7 cellular contexts compared by ENCODE assay signal in the genomic region with DNA sequence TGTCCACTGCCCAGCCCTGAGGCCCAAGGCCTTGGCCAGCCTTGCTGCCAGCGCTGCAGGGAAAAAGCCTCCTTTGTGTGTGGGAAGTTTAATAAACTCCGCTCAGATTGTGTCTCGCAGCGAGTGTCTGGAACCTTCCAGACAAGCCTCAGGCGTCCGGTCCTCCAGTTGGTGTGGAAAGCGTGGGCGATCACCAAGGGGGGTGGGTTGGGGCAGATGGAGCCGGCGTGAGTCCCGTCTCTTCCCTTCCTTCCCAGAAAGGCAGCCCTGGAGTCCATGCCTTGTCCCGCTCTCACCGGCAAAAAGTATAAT. TPM values are rescaled to one million over a fixed set of nuclear protein-coding genes. Genes with fewer than 3 reads are reported as not detected.
A peak's percentile ranks its signal among the peaks of the same experiment; 100 is the strongest.
DNase-seq lines count a peak whose midpoint lies in the region; ATAC-seq and TF ChIP-seq lines count a peak whose summit lies in the region.
"Had no signal": no experiment of that assay in that cellular context is flagged by ENCODE, and none has a peak within 500 bp of the region (broad histone marks: within the 10 kb centered on the region; RNA-seq: fewer than 3 reads in every experiment).

No MANE protein-coding gene starts in this region.

- no peak for TF ChIP-seq CTCF in mesothelial cell of epicardium (IDR thresholded peaks at IDR 0.05; ENCODE audit: unreplicated experiment)

- no peak overlapping the region for H3K4me3 ChIP-seq in adipocyte (ENCODE audit: low read length)

- H3K4me3 Mint-ChIP-seq in mesothelial cell of epicardium: no peak overlapping the region
- no peak overlapping the region for H3K4me3 Mint-ChIP-seq in activated naive CD4-positive, alpha-beta T cell treated with anti-CD3 and anti-CD28 coated beads for 36 hours

- no peaks in the 10 kb centered on the region for H3K27me3 ChIP-seq in adipocyte (replicated peaks; ENCODE audit: control insufficient read depth, insufficient read depth, low read length)

- H3K9ac ChIP-seq in adipocyte (ENCODE audit: low read length): peak overlapping the region; percentile 33

- H3K9me3 Mint-ChIP-seq in mesothelial cell of epicardium: no peaks in the 10 kb centered on the region
- H3K9me3 Mint-ChIP-seq in activated naive CD4-positive, alpha-beta T cell treated with anti-CD3 and anti-CD28 coated beads for 36 hours: no peaks in the 10 kb centered on the region
- H3K9me3 Mint-ChIP-seq: activated B cell treated with CpG ODN at 0.5 μM for 24 hours had no signal

- H3K9me3 ChIP-seq in adipocyte (ENCODE audit: control insufficient read depth, low read length): no peaks in the 10 kb centered on the region

- intact Hi-C loops in activated naive CD4-positive, alpha-beta T cell treated with anti-CD3 and anti-CD28 coated beads for 36 hours (cut with micrococcal nuclease): no loop called here

- peak overlapping the region; percentile 47 for H3K27ac Mint-ChIP-seq in mesothelial cell of epicardium
- H3K27ac Mint-ChIP-seq in activated naive CD4-positive, alpha-beta T cell treated with anti-CD3 and anti-CD28 coated beads for 36 hours: no peak overlapping the region
- H3K27ac Mint-ChIP-seq: activated B cell treated with CpG ODN at 0.5 μM for 24 hours had no signal

- peaks cover 7% of the 10 kb centered on the region for H3K36me3 ChIP-seq in adipocyte (ENCODE audit: control insufficient read depth, insufficient read depth, low read length, severe bottlenecking)

- DNase-seq in C1 segment of cervical spinal cord (lab: John Stamatoyannopoulos, UW): peak in 9 of 14 donors; percentile 33 to 62 (median 51)
- no peak for DNase-seq in adipocyte (ENCODE audit: low read depth)
- no peak for DNase-seq in mesothelial cell of epicardium (ENCODE audit: low spot score in 2 of 2, unreplicated experiment in 2 of 2)
- no peak for DNase-seq in activated naive CD4-positive, alpha-beta T cell treated with anti-CD3 and anti-CD28 coated beads for 36 hours
- DNase-seq in glomerular visceral epithelial cell (ENCODE audit: extremely low spot score): no peak
- DNase-seq: activated B cell treated with CpG ODN at 0.5 μM for 24 hours had no signal

- H3K36me3 Mint-ChIP-seq in mesothelial cell of epicardium: peaks cover 9% of the 10 kb centered on the region
- peaks cover 29% of the 10 kb centered on the region for H3K36me3 Mint-ChIP-seq in activated naive CD4-positive, alpha-beta T cell treated with anti-CD3 and anti-CD28 coated beads for 36 hours (ENCODE audit: low read depth)

- H3K4me1 ChIP-seq in adipocyte (ENCODE audit: control insufficient read depth, insufficient read depth, low read length): peaks cover 44% of the 10 kb centered on the region

- no peaks in the 10 kb centered on the region for H3K27me3 Mint-ChIP-seq in mesothelial cell of epicardium (ENCODE audit: low read depth)
- no peaks in the 10 kb centered on the region for H3K27me3 Mint-ChIP-seq in activated naive CD4-positive, alpha-beta T cell treated with anti-CD3 and anti-CD28 coated beads for 36 hours (ENCODE audit: low read depth)
- H3K27me3 Mint-ChIP-seq: activated B cell treated with CpG ODN at 0.5 μM for 24 hours had no signal

- H3K4me1 Mint-ChIP-seq in mesothelial cell of epicardium: peaks cover 33% of the 10 kb centered on the region
- H3K4me1 Mint-ChIP-seq in activated naive CD4-positive, alpha-beta T cell treated with anti-CD3 and anti-CD28 coated beads for 36 hours (ENCODE audit: low read depth): peaks cover 42% of the 10 kb centered on the region

- no peak for ATAC-seq in HG03457 (IDR thresholded peaks at IDR 0.05; ENCODE audit: unreplicated experiment)

- CTCF ChIA-PET in activated naive CD4-positive, alpha-beta T cell treated with anti-CD3 and anti-CD28 coated beads for 36 hours (lab: Charles Lee): no interaction called here

RNA-seq across cellular contexts. Expression of gene STK11, which starts 4.6 kb away (rescaled TPM):
- 71.7 to 73.0 TPM (median 71.8 TPM) in 3 replicates for total RNA-seq in mesothelial cell of epicardium
- total RNA-seq in activated naive CD4-positive, alpha-beta T cell treated with anti-CD3 and anti-CD28 coated beads for 36 hours: 10 to 100 TPM; 65.1 to 66.1 TPM

RNA-seq across cellular contexts. Expression of gene CBARP, which starts 27.6 kb away (rescaled TPM):
- 9.0 to 10.4 TPM (median 9.2 TPM) in 3 replicates for total RNA-seq in mesothelial cell of epicardium
- total RNA-seq in activated naive CD4-positive, alpha-beta T cell treated with anti-CD3 and anti-CD28 coated beads for 36 hours: 1 to 10 TPM in 1 of 2 experiments, under 1 TPM in 1; 0.77 to 1.1 TPM

RNA-seq across cellular contexts. Expression of gene ATP5F1D, which starts 31.4 kb away (rescaled TPM):
- 105 to 115 TPM (median 108 TPM) in 3 replicates for total RNA-seq in mesothelial cell of epicardium
- 100 to 1,000 TPM; 153 TPM for total RNA-seq in activated naive CD4-positive, alpha-beta T cell treated with anti-CD3 and anti-CD28 coated beads for 36 hours

RNA-seq across cellular contexts. Expression of gene SBNO2, which starts 36.1 kb away (rescaled TPM):
- 48.5 to 56.1 TPM (median 53.0 TPM) in 3 replicates for total RNA-seq in mesothelial cell of epicardium
- total RNA-seq in activated naive CD4-positive, alpha-beta T cell treated with anti-CD3 and anti-CD28 coated beads for 36 hours: 100 to 1,000 TPM; 112 to 117 TPM

RNA-seq across cellular contexts. Expression of gene MIDN, which starts 38.2 kb away (rescaled TPM):
- total RNA-seq in mesothelial cell of epicardium: 168 to 177 TPM (median 172 TPM) in 3 replicates
- 10 to 100 TPM; 50.1 to 52.9 TPM for total RNA-seq in activated naive CD4-positive, alpha-beta T cell treated with anti-CD3 and anti-CD28 coated beads for 36 hours

Comparison
In these comparisons a context has a peak if more than half of its experiments do, and no peak if none do; other contexts are left out.
1. DNase-seq: peak in C1 segment of cervical spinal cord (9 of 14); none in adipocyte (single experiment), mesothelial cell of epicardium (0 of 2), activated naive CD4-positive, alpha-beta T cell treated with anti-CD3 and anti-CD28 coated beads for 36 hours (single experiment) and glomerular visceral epithelial cell (single experiment).